27 cellular contexts compared by ENCODE assay signal in the genomic region with DNA sequence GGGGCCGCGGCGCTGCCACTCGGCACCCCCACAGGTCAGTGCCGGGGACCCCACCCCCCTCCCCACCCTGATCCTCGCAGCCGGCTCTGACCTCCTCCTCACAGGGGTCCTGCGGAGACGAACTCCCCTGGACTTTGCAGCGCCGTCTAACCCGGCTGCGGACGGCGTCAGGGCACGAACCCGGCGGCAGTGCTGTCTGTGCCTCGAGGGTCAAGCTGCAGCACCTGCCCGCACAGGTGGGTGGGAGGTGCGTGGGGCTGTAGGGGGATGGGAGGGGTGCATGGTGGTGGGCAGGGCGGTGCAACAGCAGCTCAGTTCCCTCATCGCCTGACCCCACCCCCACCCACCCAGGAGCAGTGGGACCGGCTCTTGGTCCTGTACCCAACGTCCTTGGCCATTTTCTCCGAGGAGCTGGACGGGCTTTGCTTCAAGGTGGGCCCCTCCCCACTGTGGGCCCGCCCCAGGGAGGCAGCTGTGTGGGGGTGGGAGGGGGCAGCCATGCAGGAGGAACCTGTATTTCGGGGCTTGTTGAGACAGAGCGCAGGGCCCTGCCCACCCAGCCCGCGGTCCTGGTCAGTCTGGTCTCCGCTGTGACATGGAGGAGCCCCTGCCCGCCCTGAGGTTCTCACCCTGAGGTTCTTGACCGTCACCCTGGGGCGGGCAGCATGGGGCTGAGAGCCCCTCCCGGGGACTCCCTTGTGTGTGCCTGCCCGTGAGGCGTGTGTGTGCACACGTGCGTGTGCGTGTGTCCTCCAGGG. TPM values are rescaled to one million over a fixed set of nuclear protein-coding genes. Genes with fewer than 3 reads are reported as not detected.
"Had no signal": no experiment of that assay in that cellular context is flagged by ENCODE, and none has a peak within 500 bp of the region (broad histone marks: within the 10 kb centered on the region; RNA-seq: fewer than 3 reads in every experiment).

No MANE protein-coding gene starts in this region.

- H3K4me3 Mint-ChIP-seq: dendritic cell treated with granulocyte-macrophage colony-stimulating factor and Interleukin-4, amounts not matched to agents 40 ng/mL and 50 ng/mL, for 4 days; effector memory CD8-positive, alpha-beta T cell; immature natural killer cell; memory B cell; natural killer cell treated with Interleukin-12 subunit alpha and Interleukin-12 subunit beta and Interleukin-15 and Interleukin-18, amount 100 ng/mL, for 72 hours; neural progenitor cell; stimulated activated naive B cell treated with anti-CD40 and anti-IgM and Interleukin-4, amounts not matched to agents 10 μg/mL and 1 μg/mL and 100 μg/mL, for 72 hours; stimulated activated naive CD8-positive, alpha-beta T cell treated with anti-CD3 and anti-CD28 coated beads, Interleukin-15, amount 100 ng/mL, for 72 hours had no signal

- H3K9me3 Mint-ChIP-seq: dendritic cell treated with granulocyte-macrophage colony-stimulating factor and Interleukin-4, amounts not matched to agents 40 ng/mL and 50 ng/mL, for 4 days; effector memory CD8-positive, alpha-beta T cell; immature natural killer cell; memory B cell; natural killer cell treated with Interleukin-12 subunit alpha and Interleukin-12 subunit beta and Interleukin-15 and Interleukin-18, amount 100 ng/mL, for 72 hours; stimulated activated naive B cell treated with anti-CD40 and anti-IgM and Interleukin-4, amounts not matched to agents 10 μg/mL and 1 μg/mL and 100 μg/mL, for 72 hours; stimulated activated naive CD8-positive, alpha-beta T cell treated with anti-CD3 and anti-CD28 coated beads, Interleukin-15, amount 100 ng/mL, for 72 hours had no signal

- H3K4me1 ChIP-seq: parathyroid adenoma had no signal

- ATAC-seq: effector memory CD8-positive, alpha-beta T cell; gastrocnemius medialis; left cardiac atrium; lower lobe of right lung; natural killer cell treated with Interleukin-12 subunit alpha and Interleukin-12 subunit beta and Interleukin-15 and Interleukin-18, amount 100 ng/mL, for 72 hours; sciatic nerve; stimulated activated naive B cell treated with anti-CD40 and anti-IgM and Interleukin-4, amounts not matched to agents 10 μg/mL and 1 μg/mL and 100 μg/mL, for 72 hours; stimulated activated naive CD8-positive, alpha-beta T cell treated with anti-CD3 and anti-CD28 coated beads, Interleukin-15, amount 100 ng/mL, for 72 hours had no signal

- FAIRE-seq: colon, keratinocyte, urothelium cell line had no signal

- H3K79me2 ChIP-seq: parathyroid adenoma had no signal

- H3K27ac Mint-ChIP-seq: dendritic cell treated with granulocyte-macrophage colony-stimulating factor and Interleukin-4, amounts not matched to agents 40 ng/mL and 50 ng/mL, for 4 days; effector memory CD8-positive, alpha-beta T cell; immature natural killer cell; memory B cell; natural killer cell treated with Interleukin-12 subunit alpha and Interleukin-12 subunit beta and Interleukin-15 and Interleukin-18, amount 100 ng/mL, for 72 hours; neural progenitor cell; stimulated activated naive B cell treated with anti-CD40 and anti-IgM and Interleukin-4, amounts not matched to agents 10 μg/mL and 1 μg/mL and 100 μg/mL, for 72 hours; stimulated activated naive CD8-positive, alpha-beta T cell treated with anti-CD3 and anti-CD28 coated beads, Interleukin-15, amount 100 ng/mL, for 72 hours had no signal

- H3K36me3 Mint-ChIP-seq: immature natural killer cell; memory B cell; natural killer cell treated with Interleukin-12 subunit alpha and Interleukin-12 subunit beta and Interleukin-15 and Interleukin-18, amount 100 ng/mL, for 72 hours; neural progenitor cell had no signal

- H3K4me2 ChIP-seq: neural progenitor cell had no signal

- H3K27me3 ChIP-seq: testis had no signal

- H3K4me3 ChIP-seq: gastrocnemius medialis, left ventricle myocardium inferior, lower lobe of right lung, neural progenitor cell, testis, tibial nerve had no signal

- H3K9me3 ChIP-seq: gastrocnemius medialis, left ventricle myocardium inferior, lower lobe of right lung, testis, tibial nerve had no signal

- H3K27ac ChIP-seq: left ventricle myocardium inferior, lower lobe of right lung, neural progenitor cell, parathyroid adenoma, testis, tibial nerve had no signal

- H3K9ac ChIP-seq: neural progenitor cell, parathyroid adenoma had no signal

- H3K36me3 ChIP-seq: gastrocnemius medialis, left ventricle myocardium inferior, lower lobe of right lung, neural progenitor cell, tibial nerve had no signal

- DNase-seq: cerebellar nuclear complex; effector memory CD8-positive, alpha-beta T cell; erythroblast; immature natural killer cell; left cardiac atrium; left ventricle myocardium inferior; lower lobe of right lung; midbrain; occipital lobe; stimulated activated CD4-positive, alpha-beta T cell treated with anti-CD3 and anti-CD28 coated beads, Interleukin-2, amount 100 ng/mL, for 24 hours; stimulated activated CD4-positive, alpha-beta T cell treated with anti-CD3 and anti-CD28 coated beads, Interleukin-4, amount 100 ng/mL, for 4 hours; stimulated activated naive B cell treated with anti-CD40 and anti-IgM and Interleukin-4, amounts not matched to agents 10 μg/mL and 1 μg/mL and 100 μg/mL, for 72 hours; stimulated activated naive CD8-positive, alpha-beta T cell treated with anti-CD3 and anti-CD28 coated beads, Interleukin-15, amount 100 ng/mL, for 72 hours; testis had no signal

- H2AFZ ChIP-seq: neural progenitor cell, parathyroid adenoma had no signal

RNA-seq across cellular contexts. Expression of a gene that starts 4.9 kb away (rescaled TPM):
- total RNA-seq: left ventricle myocardium inferior, occipital lobe, skeletal muscle tissue had no signal

RNA-seq across cellular contexts. Expression of a gene that starts 10.7 kb away (rescaled TPM):
- total RNA-seq: lower lobe of right lung; natural killer cell treated with Interleukin-12 subunit alpha and Interleukin-12 subunit beta and Interleukin-15 and Interleukin-18, amount 100 ng/mL, for 72 hours; pulmonary artery endothelial cell; sciatic nerve had no signal
- polyA plus RNA-seq: immature natural killer cell, keratinocyte had no signal

RNA-seq across cellular contexts. Expression of a gene that starts 28.7 kb away (rescaled TPM):
- total RNA-seq: natural killer cell treated with Interleukin-12 subunit alpha and Interleukin-12 subunit beta and Interleukin-15 and Interleukin-18, amount 100 ng/mL, for 72 hours had no signal
